15 cellular contexts compared by ENCODE assay signal in the genomic region with DNA sequence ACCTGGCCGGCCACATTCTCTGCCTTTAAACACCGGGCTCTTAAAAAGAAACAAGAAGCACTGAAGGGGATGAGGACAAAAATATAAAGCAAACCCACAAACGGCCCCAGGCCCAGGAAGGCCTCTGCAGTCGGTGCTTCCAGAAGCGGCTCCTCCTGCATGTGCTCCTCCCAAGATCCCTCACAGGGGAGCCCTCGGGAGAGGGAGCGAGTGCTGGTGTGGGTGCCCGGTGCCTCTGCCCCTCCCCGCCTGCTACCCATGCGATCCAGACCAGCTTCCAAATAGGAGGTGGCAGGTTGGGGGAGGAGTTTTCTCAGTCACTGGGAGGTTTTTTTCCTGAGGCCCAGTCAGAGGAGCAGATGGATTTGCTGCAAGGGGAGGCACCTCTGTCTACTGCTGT. TPM values are rescaled to one million over a fixed set of nuclear protein-coding genes. Genes with fewer than 3 reads are reported as not detected.
DNase-seq lines count a peak whose midpoint lies in the region; ATAC-seq and TF ChIP-seq lines count a peak whose summit lies in the region.
"Had no signal": no experiment of that assay in that cellular context is flagged by ENCODE, and none has a peak within 500 bp of the region (broad histone marks: within the 10 kb centered on the region; RNA-seq: fewer than 3 reads in every experiment).

No MANE protein-coding gene starts in this region.

- peaks cover 0 to 13% (median 0%) of the 10 kb centered on the region in 11 experiments; a peak in 3 of 22 replicates for H4K20me1 ChIP-seq in BLaER1 treated with 17β-estradiol and CSF1 and Interleukin-3, amounts not matched to agents 10 nM and 100 nM

- peaks cover 0 to 6% (median 0%) of the 10 kb centered on the region in 11 experiments; a peak in 1 of 22 replicates for H3K27me3 ChIP-seq in BLaER1 treated with 17β-estradiol and CSF1 and Interleukin-3, amounts not matched to agents 10 nM and 100 nM

- H3K27ac Mint-ChIP-seq in activated CD4-positive, alpha-beta T cell treated with anti-CD3 and anti-CD28 coated beads, Interleukin-2, amount 10 ng/mL, durations not matched to agents 24 days and 14 days, result peak overlapping the region; percentile 25
- peak overlapping the region; percentile 29 for H3K27ac Mint-ChIP-seq in T-helper 17 cell
- H3K27ac Mint-ChIP-seq in neural crest cell (ENCODE audit: unreplicated experiment), result peak overlapping the region; percentile 12
- no peak overlapping the region for H3K27ac Mint-ChIP-seq in nephron progenitor cell
- H3K27ac Mint-ChIP-seq: GM23338 had no signal

- H3K9ac ChIP-seq in BLaER1 treated with 17β-estradiol and CSF1 and Interleukin-3, amounts not matched to agents 10 nM and 100 nM, result peak overlapping the region; percentile 6 to 62 (median 31); a peak in 15 of 22 replicates

- no peak overlapping the region for H3K4me3 Mint-ChIP-seq in activated CD4-positive, alpha-beta T cell treated with anti-CD3 and anti-CD28 coated beads, Interleukin-2, amount 10 ng/mL, durations not matched to agents 24 days and 14 days
- no peak overlapping the region for H3K4me3 Mint-ChIP-seq in T-helper 17 cell
- no peak overlapping the region for H3K4me3 Mint-ChIP-seq in neural crest cell
- H3K4me3 Mint-ChIP-seq in nephron progenitor cell, result no peak overlapping the region
- H3K4me3 Mint-ChIP-seq: CD8-positive, alpha-beta T cell; GM23338 had no signal

- peaks cover 2% of the 10 kb centered on the region for H3K4me1 Mint-ChIP-seq in activated CD4-positive, alpha-beta T cell treated with anti-CD3 and anti-CD28 coated beads, Interleukin-2, amount 10 ng/mL, durations not matched to agents 24 days and 14 days
- H3K4me1 Mint-ChIP-seq in T-helper 17 cell (peaks cover 4% of the 10 kb centered on the region), neural crest cell (peaks cover 4% of the 10 kb centered on the region), nephron progenitor cell (peaks cover 31% of the 10 kb centered on the region)
- H3K4me1 Mint-ChIP-seq: GM23338 had no signal

- H3K9me3 ChIP-seq in BLaER1 treated with 17β-estradiol and CSF1 and Interleukin-3, amounts not matched to agents 10 nM and 100 nM (replicated peaks in 1 of 11), result no peaks in the 10 kb centered on the region
- H3K9me3 ChIP-seq in T-helper 17 cell (ENCODE audit: control insufficient read depth, low read length, poor library complexity, severe bottlenecking), result no peaks in the 10 kb centered on the region

- H3K36me3 Mint-ChIP-seq in activated CD4-positive, alpha-beta T cell treated with anti-CD3 and anti-CD28 coated beads, Interleukin-2, amount 10 ng/mL, durations not matched to agents 24 days and 14 days (ENCODE audit: low read depth), result peaks cover 26% of the 10 kb centered on the region
- peaks cover 3% of the 10 kb centered on the region for H3K36me3 Mint-ChIP-seq in T-helper 17 cell (ENCODE audit: low read depth)
- H3K36me3 Mint-ChIP-seq in neural crest cell (ENCODE audit: low read depth), result no peaks in the 10 kb centered on the region
- peaks cover 18% of the 10 kb centered on the region for H3K36me3 Mint-ChIP-seq in nephron progenitor cell (ENCODE audit: low read depth)

- H3K4me3 ChIP-seq in BLaER1 treated with 17β-estradiol and CSF1 and Interleukin-3, amounts not matched to agents 10 nM and 100 nM, result no peak overlapping the region; a peak in 1 of 20 replicates
- H3K4me3 ChIP-seq: GM23338 had no signal

- peaks cover 11 to 70% (median 58%) of the 10 kb centered on the region in 10 experiments; a peak in 19 of 20 replicates for H3K4me1 ChIP-seq in BLaER1 treated with 17β-estradiol and CSF1 and Interleukin-3, amounts not matched to agents 10 nM and 100 nM

- intact Hi-C loops in activated CD4-positive, alpha-beta T cell treated with anti-CD3 and anti-CD28 coated beads, Interleukin-2, amount 10 ng/mL, durations not matched to agents 24 days and 14 days (cut with micrococcal nuclease), result no loop called here

- H3K9me3 Mint-ChIP-seq in activated CD4-positive, alpha-beta T cell treated with anti-CD3 and anti-CD28 coated beads, Interleukin-2, amount 10 ng/mL, durations not matched to agents 24 days and 14 days, result no peaks in the 10 kb centered on the region
- H3K9me3 Mint-ChIP-seq in neural crest cell (no peaks in the 10 kb centered on the region), nephron progenitor cell (no peaks in the 10 kb centered on the region)
- H3K9me3 Mint-ChIP-seq: CD8-positive, alpha-beta T cell had no signal

- TF ChIP-seq CTCF in neural crest cell (conservative IDR thresholded peaks at IDR 0.05), result no peak
- TF ChIP-seq CTCF in nephron progenitor cell (IDR thresholded peaks at IDR 0.05), result no peak

- no peak for ATAC-seq in T-helper 17 cell
- ATAC-seq in GM21529 (IDR thresholded peaks at IDR 0.05; ENCODE audit: unreplicated experiment), result no peak
- ATAC-seq: CD8-positive, alpha-beta T cell; GM23338; HepG2 had no signal

- no peaks in the 10 kb centered on the region for H3K27me3 Mint-ChIP-seq in activated CD4-positive, alpha-beta T cell treated with anti-CD3 and anti-CD28 coated beads, Interleukin-2, amount 10 ng/mL, durations not matched to agents 24 days and 14 days
- no peaks in the 10 kb centered on the region for H3K27me3 Mint-ChIP-seq in T-helper 17 cell
- H3K27me3 Mint-ChIP-seq in neural crest cell (ENCODE audit: low read depth), result no peaks in the 10 kb centered on the region
- H3K27me3 Mint-ChIP-seq in nephron progenitor cell (ENCODE audit: low read depth, poor library complexity), result peaks cover 29% of the 10 kb centered on the region

- no peak for DNase-seq in activated CD4-positive, alpha-beta T cell treated with anti-CD3 and anti-CD28 coated beads, Interleukin-2, amount 10 ng/mL, durations not matched to agents 24 days and 14 days
- DNase-seq in activated CD4-positive, alpha-beta T cell treated with anti-CD3 and anti-CD28 coated beads for 48 hours, result no peak
- DNase-seq in T-helper 17 cell (no peak), neural crest cell (ENCODE audit: low read depth, low spot score) (no peak), nephron progenitor cell (no peak), HUDEP-2 (lab: John Stamatoyannopoulos, UW; ENCODE audit: unreplicated experiment in 76 of 76) (no peak)
- DNase-seq: ACHN; CD8-positive, alpha-beta T cell; COR-L47; DMS53 had no signal

- peak overlapping the region; percentile 15 to 82 (median 69); a peak in 19 of 22 replicates for H3K4me2 ChIP-seq in BLaER1 treated with 17β-estradiol and CSF1 and Interleukin-3, amounts not matched to agents 10 nM and 100 nM
- H3K4me2 ChIP-seq: GM23338 had no signal

- H3K27ac ChIP-seq in BLaER1 treated with 17β-estradiol and CSF1 and Interleukin-3, amounts not matched to agents 10 nM and 100 nM, result peak overlapping the region in 7 of 11 experiments; percentile 5 to 52 (median 46); a peak in 10 of 22 replicates
- H3K27ac ChIP-seq: C4-2B had no signal

- peaks cover 4 to 53% (median 14%) of the 10 kb centered on the region in 11 experiments; a peak in 15 of 22 replicates for H3K36me3 ChIP-seq in BLaER1 treated with 17β-estradiol and CSF1 and Interleukin-3, amounts not matched to agents 10 nM and 100 nM

RNA-seq across cellular contexts. Expression of gene KDM8, which starts 15.8 kb away (rescaled TPM):
- 11.0 and 13.6 TPM in 2 replicates for total RNA-seq in activated CD4-positive, alpha-beta T cell treated with anti-CD3 and anti-CD28 coated beads, Interleukin-2, amount 10 ng/mL, durations not matched to agents 24 days and 14 days
- total RNA-seq in T-helper 17 cell, result 10 to 100 TPM; 11.6 to 11.9 TPM
- total RNA-seq in neural crest cell, result 15.6 and 16.3 TPM in 2 replicates

RNA-seq across cellular contexts. Expression of gene NSMCE1, which starts 49.4 kb away (rescaled TPM):
- total RNA-seq in activated CD4-positive, alpha-beta T cell treated with anti-CD3 and anti-CD28 coated beads, Interleukin-2, amount 10 ng/mL, durations not matched to agents 24 days and 14 days, result 143 and 149 TPM in 2 replicates
- total RNA-seq in T-helper 17 cell (10 to 100 TPM; 35.1 to 49.2 TPM), neural crest cell (30.4 and 32.6 TPM in 2 replicates)
